2 cellular contexts compared by ENCODE assay signal in genomic region chr15:48097264-48097663, GRCh38.
TF ChIP-seq lines count a peak whose summit lies in the region.

No MANE protein-coding gene starts in this region.

TF ChIP-seq in HepG2, 621 proteins besides CTCF, POLR2A, EP300 and RAD21:
- TF ChIP-seq ZNF781 (CRISPR knock-in tag; IDR thresholded peaks at IDR 0.05; ENCODE audit: borderline replicate concordance, not compliant biosample characterization): no peak
- TF ChIP-seq USF2 (IDR thresholded peaks at IDR 0.05; ENCODE audit: low read depth, low read length): 0 out of 2 replicates have a peak, but pooled peaks have one; percentile 3
- no peak for TF ChIP-seq USF2 (CRISPR knock-in tag; IDR thresholded peaks at IDR 0.05; ENCODE audit: borderline replicate concordance)
- peak; percentile 66; the same call in 1 of the 2 replicates for TF ChIP-seq RAD51 (IDR thresholded peaks at IDR 0.05; ENCODE audit: borderline replicate concordance)

TF ChIP-seq in GM12878, 131 proteins besides CTCF, POLR2A, EP300 and RAD21:
- TF ChIP-seq IKZF1 (conservative IDR thresholded peaks at IDR 0.05): no peak
- no peak for TF ChIP-seq MTA3 (IDR thresholded peaks at IDR 0.05; ENCODE audit: borderline replicate concordance, low read length)
- TF ChIP-seq RAD51 (IDR thresholded peaks at IDR 0.05): peak; percentile 85
- TF ChIP-seq MLLT1 (IDR thresholded peaks at IDR 0.05): no peak
- TF ChIP-seq CBX5 (IDR thresholded peaks at IDR 0.05; ENCODE audit: low read depth): no peak
